12 cellular contexts compared by ENCODE assay signal in genomic region chr3:187183210-187183862, GRCh38. TPM values are rescaled to one million over a fixed set of nuclear protein-coding genes. Genes with fewer than 3 reads are reported as not detected.
DNase-seq lines count a peak whose midpoint lies in the region; ATAC-seq, FAIRE-seq and TF ChIP-seq lines count a peak whose summit lies in the region.
"Had no signal": no experiment of that assay in that cellular context is flagged by ENCODE, and none has a peak within 500 bp of the region (broad histone marks: within the 10 kb centered on the region; RNA-seq: fewer than 3 reads in every experiment).

No MANE protein-coding gene starts in this region.

- no peak overlapping the region for H3K9ac ChIP-seq in SK-N-MC (ENCODE audit: insufficient read length)
- H3K9ac ChIP-seq in HepG2 (ENCODE audit: insufficient read depth, low read depth, low read length), result no peak overlapping the region

- no peak for TF ChIP-seq EP300 in HepG2 (IDR thresholded peaks at IDR 0.05; ENCODE audit: low read depth in 2 of 2, low read length in 2 of 2)
- no peak for TF ChIP-seq EP300 in HepG2 (CRISPR knock-in tag; IDR thresholded peaks at IDR 0.05; ENCODE audit: borderline replicate concordance)
- no peak for TF ChIP-seq EP300 in tibial nerve (IDR thresholded peaks at IDR 0.05)

- no peak for TF ChIP-seq POLR2A in HepG2 (IDR thresholded peaks at IDR 0.05; ENCODE audit: insufficient read depth in 1 of 2, low read depth in 2 of 2, low read length in 2 of 2)
- TF ChIP-seq POLR2A in tibial nerve (IDR thresholded peaks at IDR 0.05), result no peak

- FAIRE-seq in HepG2 (lab: Jason Lieb, UNC), result no peak

- no peaks in the 10 kb centered on the region for H3K36me3 ChIP-seq in SK-N-MC (ENCODE audit: insufficient read depth, low read length)
- H3K36me3 ChIP-seq in HepG2 (replicated peaks in 1 of 2; ENCODE audit: control insufficient read depth in 1 of 2, insufficient read depth in 2 of 2, low read length in 2 of 2), result no peaks in the 10 kb centered on the region
- H3K36me3 ChIP-seq in tibial nerve, result no peaks in the 10 kb centered on the region
- H3K36me3 ChIP-seq: SJSA1 had no signal

- no peak overlapping the region for H3K4me2 ChIP-seq in HepG2 (ENCODE audit: low read depth, low read length)

- in situ Hi-C loops in HepG2 (cut with HindIII; ENCODE audit: extremely low pct_ligation_motif_present, low pct_unique_long_range_greater_than_20kb), result no loop called here
- in situ Hi-C loops in GM13976 (cut with MboI; ENCODE audit: low sequenced_read_pairs, unreplicated experiment), result no loop called here

- H3K9me3 ChIP-seq in SK-N-MC (ENCODE audit: low read depth, low read length) (no peaks in the 10 kb centered on the region), HepG2 (ENCODE audit: low read length) (no peaks in the 10 kb centered on the region), tibial nerve (no peaks in the 10 kb centered on the region)
- H3K9me3 ChIP-seq: SJSA1 had no signal

- TF ChIP-seq RAD21 in HepG2 (CRISPR knock-in tag; IDR thresholded peaks at IDR 0.05), result no peak

- DNase-seq in GM03348 (ENCODE audit: low spot score) (peak; percentile 86), SK-N-MC (ENCODE audit: low read depth, low spot score) (no peak), HepG2 (ENCODE audit: low spot score) (no peak), tibial nerve (ENCODE audit: low spot score in 2 of 2) (no peak), posterior vena cava (ENCODE audit: low spot score) (no peak), GM13976 (ENCODE audit: low spot score) (no peak)
- DNase-seq: activated effector memory CD4-positive, alpha-beta T cell treated with Interleukin-2 at 50 U/mL for 16 hours; glutamatergic neuron had no signal

- intact Hi-C loops in HepG2 (cut with micrococcal nuclease; ENCODE audit: unreplicated experiment), result no loop called here
- intact Hi-C loops in posterior vena cava (cut with DNase I), result no loop called here

- no peaks in the 10 kb centered on the region for H3K79me2 ChIP-seq in HepG2 (ENCODE audit: insufficient read depth, low read length)

- H3K27me3 ChIP-seq in HepG2 (ENCODE audit: control insufficient read depth in 1 of 2, insufficient read depth in 2 of 2, low read length in 2 of 2), result no peaks in the 10 kb centered on the region; a peak in 1 of 5 replicates
- no peaks in the 10 kb centered on the region for H3K27me3 ChIP-seq in tibial nerve
- H3K27me3 ChIP-seq: SJSA1 had no signal

- CTCF ChIA-PET in HepG2 (lab: Yijun Ruan, JAX; ENCODE audit: low intra/inter-chr PET ratio, low total read pairs), result no interaction called here

- H4K20me1 ChIP-seq in HepG2 (ENCODE audit: insufficient read depth, low read length), result no peaks in the 10 kb centered on the region

- no peak for TF ChIP-seq CTCF in HepG2 (CRISPR knock-in tag; IDR thresholded peaks at IDR 0.05)
- TF ChIP-seq CTCF in tibial nerve (IDR thresholded peaks at IDR 0.05), result no peak
- no peak for TF ChIP-seq CTCF in GM13976 (IDR thresholded peaks at IDR 0.05; ENCODE audit: borderline replicate concordance, control extremely low read depth, extremely low read depth, insufficient read depth, missing control alignments)

- H3K4me3 ChIP-seq in SK-N-MC (peak overlapping the region; percentile 7; the same call in 1 of the 2 replicates), HepG2 (replicated peaks in 1 of 3; ENCODE audit: insufficient read depth in 1 of 3, low read depth in 2 of 3, low read length in 3 of 3) (no peak overlapping the region), tibial nerve (no peak overlapping the region)
- H3K4me3 ChIP-seq: SJSA1 had no signal

- POLR2A ChIA-PET in HepG2 (lab: Yijun Ruan, JAX), result no interaction called here

- H3K4me1 ChIP-seq in HepG2 (ENCODE audit: insufficient read depth, low read length) (no peaks in the 10 kb centered on the region), tibial nerve (no peaks in the 10 kb centered on the region)

- no peak overlapping the region for H2AFZ ChIP-seq in HepG2 (ENCODE audit: low read length)

- WGBS in HepG2 (ENCODE audit: low lambda C conversion rate), result 77% methylated on average over 7 of the region's 7 CpGs
- WGBS in tibial nerve, 2 donors, result 52 to 53% methylated on average over 7 of the region's 7 CpGs

- ATAC-seq in HG02763 (IDR thresholded peaks at IDR 0.05; ENCODE audit: unreplicated experiment) (peak; percentile 47), HepG2 (no peak), HG03565 (IDR thresholded peaks at IDR 0.05; ENCODE audit: unreplicated experiment) (no peak)

- BruUV-seq in HepG2 (replicated peaks; lab: Mats Ljungman, UMichigan), result no TSS peak

- no peak overlapping the region for H3K27ac ChIP-seq in SK-N-MC
- no peak overlapping the region for H3K27ac ChIP-seq in HepG2 (ENCODE audit: extremely low read length, insufficient read depth, low read length)
- H3K27ac ChIP-seq in tibial nerve, result no peak overlapping the region
- H3K27ac ChIP-seq: SJSA1 had no signal

TF ChIP-seq in HepG2, 621 proteins besides CTCF, POLR2A, EP300 and RAD21:
- TF ChIP-seq BATF2 (CRISPR knock-in tag; IDR thresholded peaks at IDR 0.05) (no peak), PCBP2 (optimal IDR thresholded peaks at IDR 0.05; ENCODE audit: low read depth, low read length, poor library complexity, severe bottlenecking) (no peak), MAFF (IDR thresholded peaks at IDR 0.05; ENCODE audit: low read depth, low read length) (peak; percentile 17; the same call in 1 of the 2 replicates), SIX4 (CRISPR knock-in tag; IDR thresholded peaks at IDR 0.05) (no peak), MAFK (conservative IDR thresholded peaks at IDR 0.05 in 1 of 2, IDR thresholded peaks at IDR 0.05 in 1 of 2; ENCODE audit: low read length in 2 of 2) (peak; percentile 17 to 61; a peak in 3 of 4 replicates), ZNF224 (CRISPR knock-in tag; IDR thresholded peaks at IDR 0.05) (no peak), ZNF660 (CRISPR knock-in tag; IDR thresholded peaks at IDR 0.05; ENCODE audit: borderline replicate concordance, low read depth) (no peak), ZNF256 (CRISPR knock-in tag; conservative IDR thresholded peaks at IDR 0.05) (no peak)

RNA-seq across cellular contexts. Expression of gene RTP1, which starts 13.9 kb away (rescaled TPM):
- total RNA-seq in HepG2 (2016; rRNA removed; fragmentation: Illumina TruSeq; extraction: Trizol), result not detected in 2 replicates
- not detected in 2 replicates for total RNA-seq in HepG2 (2016; cell fraction: cytosol; rRNA removed; fragmentation: Illumina TruSeq; extraction: Trizol; ENCODE audit: low read depth)
- not detected in 2 replicates for total RNA-seq in HepG2 (2016; cell fraction: insoluble cytoplasmic fraction; rRNA removed; fragmentation: Illumina TruSeq; extraction: Trizol)
- total RNA-seq in HepG2 (2016; cell fraction: membrane; rRNA removed; fragmentation: Illumina TruSeq; extraction: Trizol), result not detected in 2 replicates
- not detected in 2 replicates for total RNA-seq in HepG2 (2016; cell fraction: nucleus; rRNA removed; fragmentation: Illumina TruSeq; extraction: Trizol)
- not detected in 2 replicates for polyA plus RNA-seq in HepG2 (2011; rRNA removed)
- polyA plus RNA-seq in HepG2 (2011; cell fraction: cytosol; rRNA removed), result not detected in 2 replicates
- polyA plus RNA-seq in HepG2 (2011; cell fraction: nucleus; rRNA removed), result not detected in 2 replicates
- not detected in 2 replicates for polyA plus RNA-seq in HepG2 (2012)
- polyA plus RNA-seq in HepG2 (2016; cell fraction: cytosol; fragmentation: Illumina TruSeq; extraction: Trizol; ENCODE audit: low read depth), result not detected in 2 replicates
- polyA plus RNA-seq in HepG2 (2016; cell fraction: insoluble cytoplasmic fraction; fragmentation: Illumina TruSeq; extraction: Trizol; ENCODE audit: low read depth), result not detected in 2 replicates
- not detected in 2 replicates for polyA plus RNA-seq in HepG2 (2016; cell fraction: membrane; fragmentation: Illumina TruSeq; extraction: Trizol; ENCODE audit: low read depth)
- polyA plus RNA-seq in HepG2 (2016; cell fraction: nucleus; fragmentation: Illumina TruSeq; extraction: Trizol; ENCODE audit: insufficient read depth, low read depth), result not detected in 2 replicates
- polyA minus RNA-seq in HepG2 (2011; rRNA and poly(A)+ RNA removed; ENCODE audit: low replicate concordance), result not detected in 2 replicates
- polyA minus RNA-seq in HepG2 (2011; cell fraction: cytosol; rRNA and poly(A)+ RNA removed), result not detected in 2 replicates
- not detected in 2 replicates for polyA minus RNA-seq in HepG2 (2011; cell fraction: nucleus; rRNA and poly(A)+ RNA removed)
- total RNA-seq in tibial nerve, result not detected
- not detected for total RNA-seq in posterior vena cava
- total RNA-seq: renal cortical epithelial cell, SJSA1 had no signal

RNA-seq across cellular contexts. Expression of gene RPL39L, which starts 44.0 kb away (rescaled TPM):
- total RNA-seq in HepG2 (2016; rRNA removed; fragmentation: Illumina TruSeq; extraction: Trizol), result not detected in 2 replicates
- not detected in 2 replicates for total RNA-seq in HepG2 (2016; cell fraction: cytosol; rRNA removed; fragmentation: Illumina TruSeq; extraction: Trizol; ENCODE audit: low read depth)
- not detected in 2 replicates for total RNA-seq in HepG2 (2016; cell fraction: insoluble cytoplasmic fraction; rRNA removed; fragmentation: Illumina TruSeq; extraction: Trizol)
- not detected in 2 replicates for total RNA-seq in HepG2 (2016; cell fraction: membrane; rRNA removed; fragmentation: Illumina TruSeq; extraction: Trizol)
- not detected in 2 replicates for total RNA-seq in HepG2 (2016; cell fraction: nucleus; rRNA removed; fragmentation: Illumina TruSeq; extraction: Trizol)
- polyA plus RNA-seq in HepG2 (2011; rRNA removed), result not detected in 2 replicates
- not detected in 2 replicates for polyA plus RNA-seq in HepG2 (2011; cell fraction: cytosol; rRNA removed)
- not detected in 2 replicates for polyA plus RNA-seq in HepG2 (2011; cell fraction: nucleus; rRNA removed)
- polyA plus RNA-seq in HepG2 (2012), result not detected in 2 replicates
- polyA plus RNA-seq in HepG2 (2016; cell fraction: cytosol; fragmentation: Illumina TruSeq; extraction: Trizol; ENCODE audit: low read depth), result not detected in 2 replicates
- not detected in 2 replicates for polyA plus RNA-seq in HepG2 (2016; cell fraction: insoluble cytoplasmic fraction; fragmentation: Illumina TruSeq; extraction: Trizol; ENCODE audit: low read depth)
- polyA plus RNA-seq in HepG2 (2016; cell fraction: membrane; fragmentation: Illumina TruSeq; extraction: Trizol; ENCODE audit: low read depth), result not detected in 2 replicates
- not detected in 2 replicates for polyA plus RNA-seq in HepG2 (2016; cell fraction: nucleus; fragmentation: Illumina TruSeq; extraction: Trizol; ENCODE audit: insufficient read depth, low read depth)
- 9.3 TPM in 1 of 2 replicates, not detected in the other for polyA minus RNA-seq in HepG2 (2011; rRNA and poly(A)+ RNA removed; ENCODE audit: low replicate concordance)
- not detected in 2 replicates for polyA minus RNA-seq in HepG2 (2011; cell fraction: cytosol; rRNA and poly(A)+ RNA removed)
- not detected in 2 replicates for polyA minus RNA-seq in HepG2 (2011; cell fraction: nucleus; rRNA and poly(A)+ RNA removed)
- 10 to 100 TPM in 2 of 4 donors, 1 to 10 TPM in 2; 1.4 to 15.0 (median 10.7) TPM for total RNA-seq in tibial nerve
- total RNA-seq in posterior vena cava, result 1 to 10 TPM; 5.8 to 9.4 TPM
